In genomic region chr2:72613931-72614330, GRCh38 we compare ENCODE assay signal across 20 cellular contexts.
DNase-seq lines count a peak whose midpoint lies in the region; ATAC-seq, FAIRE-seq and TF ChIP-seq lines count a peak whose summit lies in the region.
"Had no signal": no experiment of that assay in that cellular context is flagged by ENCODE, and none has a peak within 500 bp of the region (broad histone marks: within the 10 kb centered on the region; RNA-seq: fewer than 3 reads in every experiment).

No MANE protein-coding gene starts in this region.

- POLR2A ChIA-PET in WTC11 (lab: Charles Lee), result no interaction called here

- peak; percentile 27 for DNase-seq in COLO829 (ENCODE audit: low spot score)
- DNase-seq in chondrocyte (ENCODE audit: low spot score), result no peak
- DNase-seq in globus pallidus (ENCODE audit: low spot score), result peak; percentile 53
- peak; percentile 77 for DNase-seq in pons (ENCODE audit: low spot score)
- DNase-seq in RCC 7860 (ENCODE audit: low spot score), result no peak
- no peak for DNase-seq in WTC11 (ENCODE audit: low spot score)
- no peak for DNase-seq in NCI-H774 (lab: John Stamatoyannopoulos, UW)
- DNase-seq: CD8-positive, alpha-beta T cell; Kasumi-1; MM.1S; NCI-H1092; NCI-H1436 treated with DMSO at 0.1 percent for 48 hours; NCI-H2081 treated with DMSO at 0.1 percent for 48 hours; NK-92 treated with Interleukin-12 subunit alpha and Interleukin-12 subunit beta, amount 100 ng/mL, for 24 hours; SHP77 treated with DMSO at 0.1 percent for 48 hours had no signal

- CTCF ChIA-PET in WTC11 (lab: Charles Lee), result interaction anchor here (1.8 kb wide), 1 partner anchor 8 kb away, joined by 19 read pairs; no protein-coding TSS in a partner anchor

- H3K36me3 Mint-ChIP-seq in chondrocyte (ENCODE audit: low read depth) (peaks cover 7% of the 10 kb centered on the region), WTC11 (peaks cover 17% of the 10 kb centered on the region)

- H3K4me1 Mint-ChIP-seq in chondrocyte (ENCODE audit: low read depth) (peaks cover 22% of the 10 kb centered on the region), WTC11 (peaks cover 10% of the 10 kb centered on the region)

- no peak for FAIRE-seq in RCC 7860 (lab: Jason Lieb, UNC)
- FAIRE-seq: GM12891, GM18507 had no signal

- ATAC-seq in WTC11 (no peak), HG02970 (IDR thresholded peaks at IDR 0.05; ENCODE audit: low FRiP score, unreplicated experiment) (no peak)
- ATAC-seq: CD8-positive, alpha-beta T cell; GM23338; HCT116 had no signal

- no peak for TF ChIP-seq CTCF in chondrocyte (IDR thresholded peaks at IDR 0.05)
- TF ChIP-seq CTCF in WTC11 (IDR thresholded peaks at IDR 0.05), result no peak

- H3K4me3 Mint-ChIP-seq in chondrocyte (ENCODE audit: unreplicated experiment) (no peak overlapping the region), WTC11 (no peak overlapping the region)
- H3K4me3 Mint-ChIP-seq: CD8-positive, alpha-beta T cell; GM23338 had no signal

- peaks cover 15% of the 10 kb centered on the region for H3K9me3 Mint-ChIP-seq in chondrocyte (ENCODE audit: low read depth)
- H3K9me3 Mint-ChIP-seq in WTC11, result peaks cover 37% of the 10 kb centered on the region

- H3K27me3 Mint-ChIP-seq in chondrocyte (ENCODE audit: low read depth) (no peaks in the 10 kb centered on the region), WTC11 (ENCODE audit: low read depth) (no peaks in the 10 kb centered on the region)

- H3K27ac Mint-ChIP-seq in chondrocyte (ENCODE audit: unreplicated experiment) (peak overlapping the region; percentile 17), WTC11 (no peak overlapping the region)
- H3K27ac Mint-ChIP-seq: CD8-positive, alpha-beta T cell; GM23338 had no signal

TF ChIP-seq in WTC11, 78 proteins besides CTCF, POLR2A, EP300 and RAD21:
- TF ChIP-seq E2F1 (CRISPR knock-in tag; IDR thresholded peaks at IDR 0.05) (no peak), FOXJ3 (CRISPR knock-in tag; IDR thresholded peaks at IDR 0.05; ENCODE audit: borderline replicate concordance) (no peak), ZNF317 (CRISPR knock-in tag; IDR thresholded peaks at IDR 0.05; ENCODE audit: borderline replicate concordance, low read depth) (no peak), CREB1 (CRISPR knock-in tag; IDR thresholded peaks at IDR 0.05) (no peak)

Comparison
In these comparisons a context has a peak if more than half of its experiments do, and no peak if none do; other contexts are left out.
1. DNase-seq: peak in COLO829 (single experiment), globus pallidus (single experiment) and pons (single experiment); none in chondrocyte (single experiment), RCC 7860 (single experiment), WTC11 (single experiment) and NCI-H774 (single experiment).